ENCODE assay signal across 8 cellular contexts in genomic region chr2:117814417-117815264, GRCh38. TPM values are rescaled to one million over a fixed set of nuclear protein-coding genes. Genes with fewer than 3 reads are reported as not detected.
DNase-seq lines count a peak whose midpoint lies in the region; ATAC-seq and TF ChIP-seq lines count a peak whose summit lies in the region.

Gene DDX18 (plus strand): TSS chr2:117814691. CDS start chr2:117814778, 87 bp downstream.

- no peaks in the 10 kb centered on the region for H3K9me3 Mint-ChIP-seq in nephron
- no peaks in the 10 kb centered on the region for H3K9me3 Mint-ChIP-seq in stimulated activated naive CD8-positive, alpha-beta T cell treated with anti-CD3 and anti-CD28 coated beads, Interleukin-15, amount 100 ng/mL, for 72 hours

- TF ChIP-seq POLR2A in Raji (IDR thresholded peaks at IDR 0.05; ENCODE audit: insufficient read depth, low read depth, low read length) = peak; percentile 87

- peak within 1 kb of the TSS; percentile 90 for H3K4me3 ChIP-seq in fibroblast of pulmonary artery (replicated peaks; ENCODE audit: low read depth, low read length)

- peak; percentile 95 for ATAC-seq in stimulated activated naive CD8-positive, alpha-beta T cell treated with anti-CD3 and anti-CD28 coated beads, Interleukin-15, amount 100 ng/mL, for 72 hours

- H3K27me3 Mint-ChIP-seq in nephron (ENCODE audit: low read depth) = no peaks in the 10 kb centered on the region
- no peaks in the 10 kb centered on the region for H3K27me3 Mint-ChIP-seq in stimulated activated naive CD8-positive, alpha-beta T cell treated with anti-CD3 and anti-CD28 coated beads, Interleukin-15, amount 100 ng/mL, for 72 hours

- peaks cover 24% of the 10 kb centered on the region for H3K36me3 Mint-ChIP-seq in nephron (ENCODE audit: low read depth)

- peak within 1 kb of the TSS; percentile 93 to 95 (median 93) for H3K4me3 Mint-ChIP-seq in nephron
- peak within 1 kb of the TSS; percentile 89 to 99 for H3K4me3 Mint-ChIP-seq in stimulated activated naive CD8-positive, alpha-beta T cell treated with anti-CD3 and anti-CD28 coated beads, Interleukin-15, amount 100 ng/mL, for 72 hours

- H3K4me1 Mint-ChIP-seq in nephron = peaks cover 23% of the 10 kb centered on the region
- H3K4me1 Mint-ChIP-seq in stimulated activated naive CD8-positive, alpha-beta T cell treated with anti-CD3 and anti-CD28 coated beads, Interleukin-15, amount 100 ng/mL, for 72 hours = peaks cover 34% of the 10 kb centered on the region

- H3K27ac Mint-ChIP-seq in nephron = peak within 1 kb of the TSS; percentile 70 to 91 (median 84)
- peak within 1 kb of the TSS; percentile 97 to 98 for H3K27ac Mint-ChIP-seq in stimulated activated naive CD8-positive, alpha-beta T cell treated with anti-CD3 and anti-CD28 coated beads, Interleukin-15, amount 100 ng/mL, for 72 hours

- TF ChIP-seq CTCF in fibroblast of pulmonary artery (IDR thresholded peaks at IDR 0.05; ENCODE audit: low read length, missing control alignments) (peak; percentile 100), nephron (IDR thresholded peaks at IDR 0.05; ENCODE audit: unreplicated experiment in 3 of 3) (peak; percentile 99 to 100 (median 99))

- DNase-seq in ELR (ENCODE audit: low read depth) = peak; percentile 99
- peak; percentile 96 for DNase-seq in H4 (ENCODE audit: low spot score)
- peak; percentile 99 for DNase-seq in LoVo (ENCODE audit: low spot score)
- DNase-seq in activated effector memory CD4-positive, alpha-beta T cell treated with Interleukin-2 at 50 U/mL for 16 hours = peak; percentile 95
- DNase-seq in fibroblast of pulmonary artery (ENCODE audit: low read depth) = peak; percentile 99
- peak; percentile 95 to 98 for DNase-seq in stimulated activated naive CD8-positive, alpha-beta T cell treated with anti-CD3 and anti-CD28 coated beads, Interleukin-15, amount 100 ng/mL, for 72 hours

RNA-seq across cellular contexts. Expression of gene DDX18, which starts in this region (rescaled TPM):
- total RNA-seq in H4 (2014; rRNA removed; shearing (Covaris generic)) = 55.9 and 70.2 TPM in 2 replicates

Comparison
In these comparisons a context has a peak if more than half of its experiments do, and no peak if none do; other contexts are left out.
1. Peak in every context shown above with its lines: DNase-seq, ATAC-seq and H3K4me3 ChIP-seq.